23 cellular contexts compared by ENCODE assay signal in the genomic region with DNA sequence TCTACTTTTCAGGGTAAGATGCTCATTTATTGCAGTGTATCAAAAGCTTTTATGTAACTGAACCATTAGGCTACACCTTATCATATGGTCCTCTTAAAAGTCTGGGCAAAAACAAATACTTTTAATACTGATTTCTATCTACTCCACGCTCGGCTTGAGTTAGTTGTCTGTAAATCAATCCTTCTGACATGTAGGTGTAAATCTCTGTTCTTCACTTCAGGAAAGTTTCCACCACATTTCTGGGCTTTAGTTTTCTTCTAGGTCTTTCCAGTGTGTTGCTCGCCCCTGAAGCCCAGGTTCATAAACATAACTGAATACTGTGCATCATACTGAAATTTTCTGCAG.
DNase-seq lines count a peak whose midpoint lies in the region; ATAC-seq and TF ChIP-seq lines count a peak whose summit lies in the region.
"Had no signal": no experiment of that assay in that cellular context is flagged by ENCODE, and none has a peak within 500 bp of the region (broad histone marks: within the 10 kb centered on the region; RNA-seq: fewer than 3 reads in every experiment).

No MANE protein-coding gene starts in this region.

- no peaks in the 10 kb centered on the region for H3K27me3 ChIP-seq in body of pancreas
- H3K27me3 ChIP-seq: gastroesophageal sphincter, uterus had no signal

- CTCF ChIA-PET in HEK293T (lab: Yijun Ruan, JAX): interaction anchor here (0.5 to 1.2 kb wide), 2 partner anchors 428 to 438 kb away, joined by 3 read pairs; no protein-coding TSS in a partner anchor

- no peaks in the 10 kb centered on the region for H3K36me3 ChIP-seq in body of pancreas (replicated peaks in 1 of 2; ENCODE audit: insufficient read depth in 1 of 2, low read depth in 2 of 2)
- H3K36me3 ChIP-seq: gastroesophageal sphincter, uterus had no signal

- intact Hi-C loops in body of pancreas (cut with DNase I): no loop called here

- WGBS in body of pancreas, 2 donors: 65 to 73% methylated on average over 3 of the region's 3 CpGs

- ATAC-seq in GM19023 (IDR thresholded peaks at IDR 0.05; ENCODE audit: unreplicated experiment) (peak; percentile 7), HG03175 (IDR thresholded peaks at IDR 0.05; ENCODE audit: unreplicated experiment) (peak; percentile 26), body of pancreas (no peak), HG02642 (IDR thresholded peaks at IDR 0.05; ENCODE audit: poor library complexity, unreplicated experiment) (no peak)
- no peak for ATAC-seq in activated naive CD4-positive, alpha-beta T cell treated with anti-CD3 and anti-CD28 coated beads, Interleukin-2, amount 50 U/mL, for 72 hours
- ATAC-seq: gastroesophageal sphincter, left cardiac atrium, psoas muscle had no signal

- H3K36me3 Mint-ChIP-seq in activated naive CD4-positive, alpha-beta T cell treated with anti-CD3 and anti-CD28 coated beads, Interleukin-2, amount 50 U/mL, for 72 hours: peaks cover 0 to 4% of the 10 kb centered on the region in 2 donors

- no peak overlapping the region for H3K27ac ChIP-seq in body of pancreas
- H3K27ac ChIP-seq: gastroesophageal sphincter, psoas muscle, uterus had no signal

- POLR2A ChIA-PET in HEK293T (lab: Yijun Ruan, JAX): interaction anchor here (0.8 kb wide), 1 partner anchor 90 kb away, joined by 3 read pairs; no protein-coding TSS in a partner anchor

- DNase-seq in HEK293T (ENCODE audit: extremely low spot score) (no peak), body of pancreas (no peak)
- no peak for DNase-seq in activated naive CD4-positive, alpha-beta T cell treated with anti-CD3 and anti-CD28 coated beads, Interleukin-2, amount 50 U/mL, for 72 hours (ENCODE audit: low spot score in 2 of 2)
- no peak for DNase-seq in activated effector memory CD4-positive, alpha-beta T cell treated with anti-CD3 and anti-CD28 coated beads, Interleukin-2, amount 50 U/mL, for 16 hours
- DNase-seq: activated CD4-positive, alpha-beta T cell treated with anti-CD3 and anti-CD28 coated beads for 48 hours; activated CD8-positive, alpha-beta memory T cell treated with anti-CD3 and anti-CD28 coated beads, Interleukin-2, amount 50 U/mL, for 48 hours; activated gamma-delta T cell treated with Interleukin-2 at 50 U/mL for 16 hours; amygdala; caudate nucleus; DND-41; HFFc6; left cardiac atrium; midbrain; NCI-H1930; psoas muscle; stimulated activated CD4-positive, alpha-beta T cell treated with anti-CD3 and anti-CD28 coated beads, Interleukin-4, amount 100 ng/mL, for 4 hours; SW 1271; uterus had no signal

- no peaks in the 10 kb centered on the region for H3K9me3 Mint-ChIP-seq in activated naive CD4-positive, alpha-beta T cell treated with anti-CD3 and anti-CD28 coated beads, Interleukin-2, amount 50 U/mL, for 72 hours
- H3K9me3 Mint-ChIP-seq: HFFc6 had no signal

- H3K4me1 ChIP-seq in body of pancreas: no peaks in the 10 kb centered on the region
- H3K4me1 ChIP-seq: gastroesophageal sphincter, psoas muscle, uterus had no signal

- H3K4me3 ChIP-seq in body of pancreas: no peak overlapping the region
- H3K4me3 ChIP-seq: gastroesophageal sphincter, psoas muscle, smooth muscle cell, uterus had no signal

- TF ChIP-seq CTCF in body of pancreas (IDR thresholded peaks at IDR 0.05): no peak

- TF ChIP-seq POLR2A in body of pancreas (IDR thresholded peaks at IDR 0.05): no peak

- no peaks in the 10 kb centered on the region for H3K9me3 ChIP-seq in body of pancreas
- H3K9me3 ChIP-seq: gastroesophageal sphincter, psoas muscle, uterus had no signal

- no peak overlapping the region for H3K27ac Mint-ChIP-seq in activated naive CD4-positive, alpha-beta T cell treated with anti-CD3 and anti-CD28 coated beads, Interleukin-2, amount 50 U/mL, for 72 hours
- H3K27ac Mint-ChIP-seq: HFFc6 had no signal

TF ChIP-seq in HEK293T, 16 proteins besides CTCF, POLR2A, EP300 and RAD21:
- TF ChIP-seq BHLHE40 (IDR thresholded peaks at IDR 0.05; ENCODE audit: borderline replicate concordance): no peak
- TF ChIP-seq ZNF384 (IDR thresholded peaks at IDR 0.05): no peak
- no peak for TF ChIP-seq SP1 (IDR thresholded peaks at IDR 0.05)
- no peak for TF ChIP-seq FOXK2 (IDR thresholded peaks at IDR 0.05)
- TF ChIP-seq CTBP1 (IDR thresholded peaks at IDR 0.05; ENCODE audit: borderline replicate concordance): no peak
- TF ChIP-seq ARNT (IDR thresholded peaks at IDR 0.05): no peak
- TF ChIP-seq LEF1 (IDR thresholded peaks at IDR 0.05; ENCODE audit: borderline replicate concordance): no peak
- TF ChIP-seq, protein P1, sequence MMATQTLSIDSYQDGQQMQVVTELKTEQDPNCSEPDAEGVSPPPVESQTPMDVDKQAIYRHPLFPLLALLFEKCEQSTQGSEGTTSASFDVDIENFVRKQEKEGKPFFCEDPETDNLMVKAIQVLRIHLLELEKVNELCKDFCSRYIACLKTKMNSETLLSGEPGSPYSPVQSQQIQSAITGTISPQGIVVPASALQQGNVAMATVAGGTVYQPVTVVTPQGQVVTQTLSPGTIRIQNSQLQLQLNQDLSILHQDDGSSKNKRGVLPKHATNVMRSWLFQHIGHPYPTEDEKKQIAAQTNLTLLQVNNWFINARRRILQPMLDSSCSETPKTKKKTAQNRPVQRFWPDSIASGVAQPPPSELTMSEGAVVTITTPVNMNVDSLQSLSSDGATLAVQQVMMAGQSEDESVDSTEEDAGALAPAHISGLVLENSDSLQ (IDR thresholded peaks at IDR 0.05): peak; percentile 38; the same call in 1 of the 2 replicates

Comparison
In these comparisons a context has a peak if more than half of its experiments do, and no peak if none do; other contexts are left out.
1. ATAC-seq: peak in GM19023 (single experiment) and HG03175 (single experiment); none in body of pancreas (single experiment), HG02642 (single experiment) and activated naive CD4-positive, alpha-beta T cell treated with anti-CD3 and anti-CD28 coated beads, Interleukin-2, amount 50 U/mL, for 72 hours (0 of 2).